Comparison of ENCODE assay signal across 9 cellular contexts in the genomic region with DNA sequence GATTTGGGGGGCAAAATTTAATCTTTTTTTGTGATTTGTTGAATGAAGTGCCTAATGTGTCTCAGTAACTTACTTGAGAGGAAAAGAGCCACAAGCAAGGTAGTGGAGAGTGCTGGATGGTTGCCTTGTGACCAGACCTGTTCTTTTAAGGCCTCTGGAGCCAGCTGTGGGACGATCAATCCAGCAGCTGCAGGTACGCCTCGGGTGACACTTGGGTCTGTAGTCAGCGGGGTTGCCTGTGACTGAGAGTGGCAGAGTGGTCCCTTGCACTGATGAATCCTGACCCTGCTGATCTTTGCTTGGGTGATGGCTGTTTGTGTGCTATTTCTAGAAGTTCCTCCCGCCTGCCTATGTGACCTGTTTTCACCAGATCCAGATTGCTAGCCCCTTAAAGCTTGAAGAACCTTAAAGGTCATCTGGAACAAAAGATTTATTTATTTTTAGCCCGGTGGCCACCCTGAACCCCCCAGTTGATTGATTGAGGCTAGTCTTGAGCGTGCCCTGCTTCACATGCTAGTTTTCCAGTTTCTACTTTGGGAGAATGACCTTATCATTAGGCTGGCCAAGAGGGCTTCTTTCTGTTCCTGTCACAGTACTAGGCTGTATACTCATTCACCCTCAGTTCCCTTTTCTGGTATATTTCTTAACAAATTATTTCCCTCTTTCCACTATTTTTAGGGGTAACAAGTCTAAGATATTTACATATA. TPM values are rescaled to one million over a fixed set of nuclear protein-coding genes. Genes with fewer than 3 reads are reported as not detected.
DNase-seq lines count a peak whose midpoint lies in the region; ATAC-seq lines count a peak whose summit lies in the region.
"Had no signal": no experiment of that assay in that cellular context is flagged by ENCODE, and none has a peak within 500 bp of the region (broad histone marks: within the 10 kb centered on the region; RNA-seq: fewer than 3 reads in every experiment).

No MANE protein-coding gene starts in this region.

- CTCF ChIA-PET in activated CD8-positive, alpha-beta T cell treated with anti-CD3 and anti-CD28 coated beads, Interleukin-2, amount 10 ng/mL, durations not matched to agents 7 days and 5 days (lab: Charles Lee): interaction anchor here (1.0 to 6.0 kb wide), 12 partner anchors 10 to 492 kb away, joined by 3 to 42 read pairs (median 4); no protein-coding TSS in a partner anchor

- POLR2A ChIA-PET in activated CD8-positive, alpha-beta T cell treated with anti-CD3 and anti-CD28 coated beads, Interleukin-2, amount 10 ng/mL, durations not matched to agents 7 days and 5 days (lab: Charles Lee): interaction anchor here (0.6 to 13.2 kb wide), 13 partner anchors 12 to 351 kb away, joined by 3 to 177 read pairs (median 4); partner anchors contain the start of genes HIF1A and PRKCH

- peak overlapping the region; percentile 90 for H3K27ac Mint-ChIP-seq in activated CD8-positive, alpha-beta T cell treated with anti-CD3 and anti-CD28 coated beads, Interleukin-2, amount 10 ng/mL, durations not matched to agents 7 days and 5 days
- peak overlapping the region; percentile 89 to 98 (median 96) for H3K27ac Mint-ChIP-seq in immature natural killer cell

- H3K9me3 Mint-ChIP-seq in activated CD8-positive, alpha-beta T cell treated with anti-CD3 and anti-CD28 coated beads, Interleukin-2, amount 10 ng/mL, durations not matched to agents 7 days and 5 days (ENCODE audit: insufficient read depth): peaks cover 6% of the 10 kb centered on the region
- no peaks in the 10 kb centered on the region for H3K9me3 Mint-ChIP-seq in immature natural killer cell
- H3K9me3 Mint-ChIP-seq: neural crest cell had no signal

- no peaks in the 10 kb centered on the region for H3K27me3 Mint-ChIP-seq in activated CD8-positive, alpha-beta T cell treated with anti-CD3 and anti-CD28 coated beads, Interleukin-2, amount 10 ng/mL, durations not matched to agents 7 days and 5 days (ENCODE audit: low read depth)
- peaks cover 0 to 38% (median 23%) of the 10 kb centered on the region in 3 donors for H3K27me3 Mint-ChIP-seq in immature natural killer cell (ENCODE audit: low read depth in 3 of 3)

- peak; percentile 6 to 14 for ATAC-seq in activated CD4-positive, CD25-positive, alpha-beta regulatory T cell treated with anti-CD3 and anti-CD28 coated beads, Interleukin-2, amount 50 U/mL, for 24 hours
- ATAC-seq in activated CD8-positive, alpha-beta T cell treated with anti-CD3 and anti-CD28 coated beads, Interleukin-2, amount 10 ng/mL, durations not matched to agents 7 days and 5 days: peak; percentile 6
- no peak for ATAC-seq in GM19395 (IDR thresholded peaks at IDR 0.05; ENCODE audit: unreplicated experiment)

- peaks cover 98% of the 10 kb centered on the region for H3K4me1 Mint-ChIP-seq in activated CD8-positive, alpha-beta T cell treated with anti-CD3 and anti-CD28 coated beads, Interleukin-2, amount 10 ng/mL, durations not matched to agents 7 days and 5 days (ENCODE audit: low read depth)
- H3K4me1 Mint-ChIP-seq in immature natural killer cell: peaks cover 0 to 100% of the 10 kb centered on the region in 2 donors

- peak overlapping the region; percentile 72 for H3K4me3 Mint-ChIP-seq in activated CD8-positive, alpha-beta T cell treated with anti-CD3 and anti-CD28 coated beads, Interleukin-2, amount 10 ng/mL, durations not matched to agents 7 days and 5 days
- H3K4me3 Mint-ChIP-seq in immature natural killer cell: peak overlapping the region; percentile 71 to 83 (median 78)
- H3K4me3 Mint-ChIP-seq: neural crest cell had no signal

- no peak for DNase-seq in activated CD4-positive, CD25-positive, alpha-beta regulatory T cell treated with anti-CD3 and anti-CD28 coated beads, Interleukin-2, amount 50 U/mL, for 72 hours
- no peak for DNase-seq in activated CD8-positive, alpha-beta T cell treated with anti-CD3 and anti-CD28 coated beads, Interleukin-2, amount 10 ng/mL, durations not matched to agents 7 days and 5 days
- DNase-seq in immature natural killer cell (no peak), KG1 (lab: John Stamatoyannopoulos, UW) (no peak), GM19238 (ENCODE audit: insufficient read length, low spot score) (no peak)

- H3K27ac ChIP-seq in temporal lobe (ENCODE audit: low read depth, low read length): peak overlapping the region; percentile 14

- peaks cover 85% of the 10 kb centered on the region for H3K36me3 Mint-ChIP-seq in activated CD8-positive, alpha-beta T cell treated with anti-CD3 and anti-CD28 coated beads, Interleukin-2, amount 10 ng/mL, durations not matched to agents 7 days and 5 days (ENCODE audit: low read depth)
- H3K36me3 Mint-ChIP-seq in immature natural killer cell: peaks cover 0 to 23% (median 6%) of the 10 kb centered on the region in 3 donors

RNA-seq across cellular contexts. Expression of gene PRKCH, which starts 23.2 kb away (rescaled TPM):
- 100 to 1,000 TPM; 318 to 343 TPM for total RNA-seq in activated CD8-positive, alpha-beta T cell treated with anti-CD3 and anti-CD28 coated beads, Interleukin-2, amount 10 ng/mL, durations not matched to agents 7 days and 5 days
- polyA plus RNA-seq in immature natural killer cell: 100 to 1,000 TPM; 231 to 451 (median 335) TPM
- 5.9 TPM for total RNA-seq in temporal lobe

Comparison
In these comparisons a context has a peak if more than half of its experiments do, and no peak if none do; other contexts are left out.
1. RNA of gene PRKCH, which starts 23.2 kb away (total RNA-seq): 318 to 343 TPM in activated CD8-positive, alpha-beta T cell treated with anti-CD3 and anti-CD28 coated beads, Interleukin-2, amount 10 ng/mL, durations not matched to agents 7 days and 5 days; 5.9 TPM in temporal lobe (single experiment); every median in the first group is over 10 times any median in the second.